In genomic region chr7:91265693-91266066, GRCh38 we compare ENCODE assay signal across 8 cellular contexts. TPM values are rescaled to one million over a fixed set of nuclear protein-coding genes. Genes with fewer than 3 reads are reported as not detected.
A peak's percentile ranks its signal among the peaks of the same experiment; 100 is the strongest.
DNase-seq lines count a peak whose midpoint lies in the region; ATAC-seq and TF ChIP-seq lines count a peak whose summit lies in the region.

No MANE protein-coding gene starts in this region.

- peak overlapping the region; percentile 76 for H3K27ac ChIP-seq in RWPE2 (ENCODE audit: poor library complexity, severe bottlenecking)
- H3K27ac ChIP-seq in psoas muscle, result peak overlapping the region; percentile 80

- H3K9me3 ChIP-seq in RWPE2 (ENCODE audit: severe bottlenecking) (no peaks in the 10 kb centered on the region), psoas muscle (no peaks in the 10 kb centered on the region)

- intact Hi-C loops in psoas muscle (cut with DNase I), result loop anchor here in 1 of 2 donors (10.0 kb wide), 1 partner anchor 181 kb away; no protein-coding TSS in a partner anchor
- intact Hi-C loops in activated CD4-positive, alpha-beta memory T cell treated with anti-CD3 and anti-CD28 coated beads for 36 hours (cut with micrococcal nuclease), result no loop called here

- H3K9me3 Mint-ChIP-seq in activated CD4-positive, alpha-beta memory T cell treated with anti-CD3 and anti-CD28 coated beads for 36 hours, result no peaks in the 10 kb centered on the region

- H3K36me3 Mint-ChIP-seq in activated CD4-positive, alpha-beta memory T cell treated with anti-CD3 and anti-CD28 coated beads for 36 hours, result no peaks in the 10 kb centered on the region

- H3K4me3 Mint-ChIP-seq in activated CD4-positive, alpha-beta memory T cell treated with anti-CD3 and anti-CD28 coated beads for 36 hours, result no peak overlapping the region

- no peak overlapping the region for H3K27ac Mint-ChIP-seq in activated CD4-positive, alpha-beta memory T cell treated with anti-CD3 and anti-CD28 coated beads for 36 hours

- H3K4me1 ChIP-seq in RWPE2 (ENCODE audit: insufficient read depth, poor library complexity, severe bottlenecking) (peaks cover 5% of the 10 kb centered on the region), psoas muscle (peaks cover 23% of the 10 kb centered on the region)

- DNase-seq in G401 (ENCODE audit: low spot score) (peak; percentile 56), RWPE2 (ENCODE audit: low spot score) (no peak), fibroblast of pulmonary artery (ENCODE audit: low read depth) (no peak), psoas muscle (peak in 1 of 2 donors; percentile 13), SHP77 treated with DMSO at 0.1 percent for 48 hours (lab: John Stamatoyannopoulos, UW) (no peak), SKM-1 treated with dmso at 0.1 percent for 144 hours (lab: John Stamatoyannopoulos, UW; ENCODE audit: unreplicated experiment) (no peak)
- no peak for DNase-seq in activated CD4-positive, alpha-beta memory T cell treated with anti-CD3 and anti-CD28 coated beads for 36 hours

- H3K27me3 Mint-ChIP-seq in activated CD4-positive, alpha-beta memory T cell treated with anti-CD3 and anti-CD28 coated beads for 36 hours, result peaks cover 48% of the 10 kb centered on the region

- H3K27me3 ChIP-seq in RWPE2 (ENCODE audit: insufficient read depth, poor library complexity, severe bottlenecking) (no peaks in the 10 kb centered on the region), psoas muscle (ENCODE audit: insufficient read depth in 3 of 3, low read length in 2 of 3) (no peaks in the 10 kb centered on the region)

- in situ Hi-C loops in G401 (cut with HindIII; ENCODE audit: low sequenced_read_pairs), result no loop called here

- WGBS in psoas muscle, 3 donors, result 25 to 33% (median 33%) methylated on average over 31 of the region's 31 CpGs

- no peak; the same call in 2 of the 3 replicates for ATAC-seq in RWPE2 (ENCODE audit: low read depth)
- no peak for ATAC-seq in psoas muscle
- no peak for ATAC-seq in GM19351 (IDR thresholded peaks at IDR 0.05; ENCODE audit: unreplicated experiment)

- CTCF ChIA-PET in activated CD4-positive, alpha-beta memory T cell treated with anti-CD3 and anti-CD28 coated beads for 36 hours (lab: Charles Lee), result no interaction called here

- peak overlapping the region; percentile 79 for H3K4me3 ChIP-seq in RWPE2 (ENCODE audit: severe bottlenecking)
- H3K4me3 ChIP-seq in fibroblast of pulmonary artery (replicated peaks; ENCODE audit: low read depth, low read length), result peak overlapping the region; percentile 76
- H3K4me3 ChIP-seq in psoas muscle, result peak overlapping the region; percentile 71

- H3K36me3 ChIP-seq in RWPE2 (ENCODE audit: low read depth) (no peaks in the 10 kb centered on the region), psoas muscle (ENCODE audit: insufficient read depth in 1 of 2, low read depth in 1 of 2) (no peaks in the 10 kb centered on the region)

- TF ChIP-seq CTCF in RWPE2 (IDR thresholded peaks at IDR 0.05; ENCODE audit: poor library complexity, severe bottlenecking) (no peak), fibroblast of pulmonary artery (IDR thresholded peaks at IDR 0.05; ENCODE audit: low read length, missing control alignments) (no peak), psoas muscle (IDR thresholded peaks at IDR 0.05) (no peak)

- peaks cover 1% of the 10 kb centered on the region for H3K4me1 Mint-ChIP-seq in activated CD4-positive, alpha-beta memory T cell treated with anti-CD3 and anti-CD28 coated beads for 36 hours (ENCODE audit: low read depth)

- POLR2A ChIA-PET in activated CD4-positive, alpha-beta memory T cell treated with anti-CD3 and anti-CD28 coated beads for 36 hours (lab: Charles Lee), result no interaction called here

RNA-seq across cellular contexts. Expression of gene FZD1, which starts 1.4 kb away (rescaled TPM):
- 0.92 and 1.9 TPM in 2 replicates for total RNA-seq in G401 (2014; rRNA removed; shearing (Covaris generic))
- total RNA-seq in psoas muscle, result 1 to 10 TPM; 1.6 to 2.5 (median 2.1) TPM
- polyA plus RNA-seq in psoas muscle, result 1 to 10 TPM in 2 of 3 donors, under 1 TPM in 1; 0.90 to 2.2 (median 1.4) TPM
- under 1 TPM in 1 of 2 experiments, not detected in 1; 0.05 TPM for total RNA-seq in activated CD4-positive, alpha-beta memory T cell treated with anti-CD3 and anti-CD28 coated beads for 36 hours
